In genomic region chr4:13540446-13541175, GRCh38 we compare ENCODE assay signal across 20 cellular contexts. TPM values are rescaled to one million over a fixed set of nuclear protein-coding genes. Genes with fewer than 3 reads are reported as not detected.
DNase-seq lines count a peak whose midpoint lies in the region; ATAC-seq, FAIRE-seq and TF ChIP-seq lines count a peak whose summit lies in the region.
"Had no signal": no experiment of that assay in that cellular context is flagged by ENCODE, and none has a peak within 500 bp of the region (broad histone marks: within the 10 kb centered on the region; RNA-seq: fewer than 3 reads in every experiment).

No MANE protein-coding gene starts in this region.

- no TSS peak for BruUV-seq in endothelial cell of umbilical vein (replicated peaks; lab: Mats Ljungman, UMichigan)

- peak overlapping the region; percentile 62 for H3K4me3 Mint-ChIP-seq in CD4-positive, alpha-beta T cell
- H3K4me3 Mint-ChIP-seq in GM23338 (peak overlapping the region; percentile 43; the same call in 1 of the 3 replicates), neural progenitor cell (peak overlapping the region; percentile 22)

- H3K9ac ChIP-seq in endothelial cell of umbilical vein (replicated peaks; ENCODE audit: extremely low read depth, insufficient read depth, low read length), result no peak overlapping the region
- no peak overlapping the region for H3K9ac ChIP-seq in neural progenitor cell
- H3K9ac ChIP-seq: BLaER1, GM23248 had no signal

- H4K20me1 ChIP-seq in GM23338 (replicated peaks; ENCODE audit: insufficient read depth) (peaks cover 19% of the 10 kb centered on the region), endothelial cell of umbilical vein (replicated peaks; ENCODE audit: control insufficient read depth, extremely low read depth, insufficient read depth, low read length) (no peaks in the 10 kb centered on the region), neural progenitor cell (ENCODE audit: low read depth) (peaks cover 90% of the 10 kb centered on the region)

- H3K27me3 ChIP-seq in CD4-positive, alpha-beta T cell (ENCODE audit: control insufficient read depth, insufficient read depth, low read length), result peaks cover 97% of the 10 kb centered on the region
- H3K27me3 ChIP-seq in GM23338 (ENCODE audit: insufficient read depth) (peaks cover 98% of the 10 kb centered on the region), endothelial cell of umbilical vein (ENCODE audit: control insufficient read depth in 2 of 2, insufficient read depth in 2 of 2, low read length in 2 of 2) (peaks cover 87 to 95% of the 10 kb centered on the region in 2 experiments), neural progenitor cell (peaks cover 100% of the 10 kb centered on the region)

- H3K9me3 ChIP-seq in CD4-positive, alpha-beta T cell (ENCODE audit: control insufficient read depth, low read length), result peaks cover 32% of the 10 kb centered on the region
- H3K9me3 ChIP-seq in endothelial cell of umbilical vein (replicated peaks; ENCODE audit: control insufficient read depth, insufficient read depth, low read length), result no peaks in the 10 kb centered on the region
- no peaks in the 10 kb centered on the region for H3K9me3 ChIP-seq in neural progenitor cell (ENCODE audit: low read depth)
- H3K9me3 ChIP-seq: heart left ventricle, psoas muscle had no signal

- no peak for ATAC-seq in CD4-positive, alpha-beta T cell (ENCODE audit: poor library complexity)
- ATAC-seq in GM23338, result no peak
- no peak for ATAC-seq in GM21515 (IDR thresholded peaks at IDR 0.05; ENCODE audit: unreplicated experiment)
- ATAC-seq: heart left ventricle, psoas muscle had no signal

- no peak for TF ChIP-seq CTCF in CD4-positive, alpha-beta T cell (IDR thresholded peaks at IDR 0.05)
- TF ChIP-seq CTCF in GM23338 (conservative IDR thresholded peaks at IDR 0.05; ENCODE audit: low read depth in 2 of 2) (no peak), endothelial cell of umbilical vein (IDR thresholded peaks at IDR 0.05; ENCODE audit: extremely low read depth in 1 of 2, insufficient read depth in 1 of 2, low read depth in 1 of 2, low read length in 2 of 2) (no peak), neural progenitor cell (IDR thresholded peaks at IDR 0.05) (no peak)

- no peak overlapping the region for H3K27ac ChIP-seq in CD4-positive, alpha-beta T cell (ENCODE audit: low read depth, low read length)
- H3K27ac ChIP-seq in GM23338 (ENCODE audit: low read depth) (no peak overlapping the region), endothelial cell of umbilical vein (ENCODE audit: insufficient read depth, low read depth, low read length) (no peak overlapping the region), neural progenitor cell (no peak overlapping the region)
- H3K27ac ChIP-seq: BLaER1, GM23248, psoas muscle had no signal

- H3K9me1 ChIP-seq in endothelial cell of umbilical vein (replicated peaks; ENCODE audit: control insufficient read depth, extremely low read depth, insufficient read depth, low read length), result no peaks in the 10 kb centered on the region

- H3K4me1 Mint-ChIP-seq in CD4-positive, alpha-beta T cell (ENCODE audit: low read depth), result peaks cover 66% of the 10 kb centered on the region
- H3K4me1 Mint-ChIP-seq in GM23338 (peaks cover 44% of the 10 kb centered on the region), neural progenitor cell (peaks cover 26% of the 10 kb centered on the region)

- H3K27ac Mint-ChIP-seq in CD4-positive, alpha-beta T cell, result no peak overlapping the region
- no peak overlapping the region for H3K27ac Mint-ChIP-seq in GM23338
- no peak overlapping the region for H3K27ac Mint-ChIP-seq in neural progenitor cell

- peaks cover 79% of the 10 kb centered on the region for H3K4me1 ChIP-seq in GM23338 (ENCODE audit: insufficient read depth)
- peaks cover 4% of the 10 kb centered on the region for H3K4me1 ChIP-seq in endothelial cell of umbilical vein (ENCODE audit: control insufficient read depth, extremely low read depth, insufficient read depth, low read length)
- H3K4me1 ChIP-seq in neural progenitor cell, result peaks cover 3% of the 10 kb centered on the region

- H3K9me3 Mint-ChIP-seq in CD4-positive, alpha-beta T cell, result no peaks in the 10 kb centered on the region
- H3K9me3 Mint-ChIP-seq in GM23338 (peaks cover 10% of the 10 kb centered on the region; the same call in 2 of the 3 replicates), neural progenitor cell (peaks cover 13% of the 10 kb centered on the region)

- intact Hi-C loops in CD4-positive, alpha-beta T cell (cut with DNase I, micrococcal nuclease), result loop anchor here in 1 of 2 experiments (10.0 kb wide), 1 partner anchor 56 kb away; the partner anchor contains the start of gene RAB28
- intact Hi-C loops in endothelial cell of umbilical vein (cut with micrococcal nuclease) (no loop called here), posterior cingulate gyrus (cut with DNase I) (loop anchor here (10.0 kb wide), 1 partner anchor 56 kb away; the partner anchor contains the start of gene RAB28)

- H3F3A ChIP-seq in GM23338 (replicated peaks; ENCODE audit: low read depth), result peaks cover 52% of the 10 kb centered on the region
- peaks cover 26% of the 10 kb centered on the region for H3F3A ChIP-seq in neural progenitor cell (ENCODE audit: low read depth)

- H2AFZ ChIP-seq in GM23338 (no peak overlapping the region), endothelial cell of umbilical vein (ENCODE audit: low read depth, low read length) (no peak overlapping the region), neural progenitor cell (replicated peaks) (no peak overlapping the region)
- H2AFZ ChIP-seq: GM23248 had no signal

- peak overlapping the region; percentile 81 for H3K4me2 ChIP-seq in GM23338
- no peak overlapping the region for H3K4me2 ChIP-seq in endothelial cell of umbilical vein (ENCODE audit: insufficient read depth, low read length)
- H3K4me2 ChIP-seq in neural progenitor cell, result no peak overlapping the region
- H3K4me2 ChIP-seq: BLaER1 had no signal

- no peaks in the 10 kb centered on the region for H3K9me2 ChIP-seq in GM23338 (ENCODE audit: insufficient read depth)

- H3K79me2 ChIP-seq in GM23338 (replicated peaks; ENCODE audit: insufficient read depth), result no peaks in the 10 kb centered on the region
- H3K79me2 ChIP-seq in endothelial cell of umbilical vein (ENCODE audit: control insufficient read depth, insufficient read depth, low read length), result no peaks in the 10 kb centered on the region
- H3K79me2 ChIP-seq in neural progenitor cell (ENCODE audit: low read depth), result no peaks in the 10 kb centered on the region

- FAIRE-seq in endothelial cell of umbilical vein (lab: Jason Lieb, UNC), result no peak
- FAIRE-seq: TTC549 had no signal

- no peaks in the 10 kb centered on the region for H3K36me3 Mint-ChIP-seq in CD4-positive, alpha-beta T cell (ENCODE audit: low read depth)
- H3K36me3 Mint-ChIP-seq in GM23338 (ENCODE audit: low read depth) (peaks cover 9% of the 10 kb centered on the region; the same call in 1 of the 3 replicates), neural progenitor cell (peaks cover 5% of the 10 kb centered on the region)

- dilution Hi-C loops in endothelial cell of umbilical vein (cut with MboI; ENCODE audit: extremely low pct_ligation_motif_present, low sequenced_read_pairs), result no loop called here

- no peak for DNase-seq in CD4-positive, alpha-beta T cell
- DNase-seq in GM23338 (ENCODE audit: low spot score), result no peak
- DNase-seq in endothelial cell of umbilical vein (ENCODE audit: low read depth, low spot score), result no peak
- no peak for DNase-seq in neural progenitor cell (ENCODE audit: low spot score)
- no peak for DNase-seq in NCI-H1417 (lab: John Stamatoyannopoulos, UW)
- DNase-seq in glomerular visceral epithelial cell (ENCODE audit: extremely low spot score), result no peak
- no peak for DNase-seq in posterior cingulate gyrus
- DNase-seq: activated effector memory CD4-positive, alpha-beta T cell treated with anti-CD3 and anti-CD28 coated beads, Interleukin-2, amount 50 U/mL, for 16 hours; cortex of kidney; GM23248; heart left ventricle; NCI-H146; psoas muscle; stimulated activated CD4-positive, alpha-beta T cell treated with anti-CD3 and anti-CD28 coated beads, Interleukin-15, amount 100 ng/mL, for 24 hours; substantia nigra had no signal

- peak overlapping the region; percentile 51 for H3K4me3 ChIP-seq in GM23338
- no peak overlapping the region for H3K4me3 ChIP-seq in endothelial cell of umbilical vein (replicated peaks in 1 of 3; ENCODE audit: insufficient read depth in 1 of 3, low read depth in 1 of 3, low read length in 3 of 3)
- no peak overlapping the region for H3K4me3 ChIP-seq in neural progenitor cell
- H3K4me3 ChIP-seq: BLaER1, GM23248, heart left ventricle had no signal

- CTCF ChIA-PET in CD4-positive, alpha-beta T cell (lab: Charles Lee), result interaction anchor here (2.2 kb wide), 1 partner anchor 9 kb away, joined by 9 read pairs; no protein-coding TSS in a partner anchor
- CTCF ChIA-PET in endothelial cell of umbilical vein (lab: Charles Lee), result interaction anchor here (1.9 kb wide), 1 partner anchor 688 kb away, joined by 10 read pairs; no protein-coding TSS in a partner anchor

- no peak for TF ChIP-seq POLR2A in endothelial cell of umbilical vein (IDR thresholded peaks at IDR 0.05; ENCODE audit: low read depth, low read length)

- H3K36me3 ChIP-seq in GM23338 (ENCODE audit: insufficient read depth) (no peaks in the 10 kb centered on the region), endothelial cell of umbilical vein (ENCODE audit: control insufficient read depth in 2 of 2, extremely low read depth in 1 of 2, insufficient read depth in 2 of 2, low read length in 2 of 2) (no peaks in the 10 kb centered on the region), neural progenitor cell (no peaks in the 10 kb centered on the region)
- H3K36me3 ChIP-seq: BLaER1, heart left ventricle had no signal

- POLR2A ChIA-PET in CD4-positive, alpha-beta T cell (lab: Charles Lee), result no interaction called here
- POLR2A ChIA-PET in endothelial cell of umbilical vein (lab: Charles Lee), result no interaction called here

- H3K27me3 Mint-ChIP-seq in CD4-positive, alpha-beta T cell, result peaks cover 86% of the 10 kb centered on the region
- H3K27me3 Mint-ChIP-seq in GM23338 (ENCODE audit: insufficient read depth, low read depth, poor library complexity) (peaks cover 92% of the 10 kb centered on the region), neural progenitor cell (ENCODE audit: insufficient read depth, low read depth) (peaks cover 83% of the 10 kb centered on the region)

RNA-seq across cellular contexts. Expression of gene NKX3-2, which starts 3.7 kb away (rescaled TPM):
- not detected for total RNA-seq in CD4-positive, alpha-beta T cell
- 0.14 TPM in 1 of 2 replicates, not detected in the other for total RNA-seq in GM23338 (2014; rRNA removed; shearing (Covaris generic))
- not detected in 2 replicates for polyA plus RNA-seq in GM23338 (2016; fragmentation: Nextera tagmentation; extraction: Ambion mirVana)
- not detected in 2 replicates for total RNA-seq in endothelial cell of umbilical vein
- polyA plus RNA-seq in endothelial cell of umbilical vein, result not detected in 2 replicates
- not detected in 2 replicates for polyA plus RNA-seq in endothelial cell of umbilical vein (2011; cell fraction: cytosol; rRNA removed)
- not detected in 2 replicates for polyA plus RNA-seq in endothelial cell of umbilical vein (2011; cell fraction: nucleus; rRNA removed)
- not detected in 2 replicates for polyA plus RNA-seq in endothelial cell of umbilical vein (2012)
- polyA minus RNA-seq in endothelial cell of umbilical vein, result not detected in 2 replicates
- not detected for polyA minus RNA-seq in endothelial cell of umbilical vein (2011; cell fraction: cytosol; rRNA and poly(A)+ RNA removed)
- polyA minus RNA-seq in endothelial cell of umbilical vein (2011; cell fraction: nucleus; rRNA and poly(A)+ RNA removed), result not detected in 2 replicates
- 0.40 TPM in 1 of 2 replicates, not detected in the other for total RNA-seq in neural progenitor cell (ENCODE audit: low replicate concordance)
- total RNA-seq: kidney epithelial cell, mononuclear cell had no signal
- polyA plus RNA-seq: GM23248, heart left ventricle had no signal

RNA-seq across cellular contexts. Expression of gene RAB28, which starts 56.5 kb away (rescaled TPM):
- total RNA-seq in CD4-positive, alpha-beta T cell, result 1 to 10 TPM; 3.9 to 4.2 TPM
- total RNA-seq in GM23338 (2014; rRNA removed; shearing (Covaris generic)), result 23.9 and 35.9 TPM in 2 replicates
- polyA plus RNA-seq in GM23338 (2016; fragmentation: Nextera tagmentation; extraction: Ambion mirVana), result 13.8 and 15.3 TPM in 2 replicates
- 13.2 and 15.5 TPM in 2 replicates for total RNA-seq in endothelial cell of umbilical vein
- 10.9 and 13.0 TPM in 2 replicates for polyA plus RNA-seq in endothelial cell of umbilical vein
- polyA plus RNA-seq in endothelial cell of umbilical vein (2011; cell fraction: cytosol; rRNA removed), result 13.9 and 16.0 TPM in 2 replicates
- polyA plus RNA-seq in endothelial cell of umbilical vein (2011; cell fraction: nucleus; rRNA removed), result 16.5 and 18.9 TPM in 2 replicates
- 14.1 and 14.9 TPM in 2 replicates for polyA plus RNA-seq in endothelial cell of umbilical vein (2012)
- 7.9 and 8.3 TPM in 2 replicates for polyA minus RNA-seq in endothelial cell of umbilical vein
- 4.8 TPM for polyA minus RNA-seq in endothelial cell of umbilical vein (2011; cell fraction: cytosol; rRNA and poly(A)+ RNA removed)
- polyA minus RNA-seq in endothelial cell of umbilical vein (2011; cell fraction: nucleus; rRNA and poly(A)+ RNA removed), result 21.5 and 21.7 TPM in 2 replicates
- 49.6 and 67.3 TPM in 2 replicates for total RNA-seq in neural progenitor cell (ENCODE audit: low replicate concordance)
